Comparison of ENCODE assay signal across 10 cellular contexts in genomic region chr18:58542426-58543159, GRCh38.
DNase-seq lines count a peak whose midpoint lies in the region; ATAC-seq and TF ChIP-seq lines count a peak whose summit lies in the region.
"Had no signal": no experiment of that assay in that cellular context is flagged by ENCODE, and none has a peak within 500 bp of the region (broad histone marks: within the 10 kb centered on the region; RNA-seq: fewer than 3 reads in every experiment).

No MANE protein-coding gene starts in this region.

- peaks cover 26 to 77% of the 10 kb centered on the region in 2 experiments for H3K4me1 ChIP-seq in HCT116 (ENCODE audit: control insufficient read depth in 1 of 2, insufficient read depth in 2 of 2, low read length in 2 of 2)

- TF ChIP-seq POLR2A in GM18505 (IDR thresholded peaks at IDR 0.05; ENCODE audit: borderline replicate concordance, extremely low read depth, insufficient read depth, insufficient read length): peak; percentile 18
- no peak for TF ChIP-seq POLR2A in HCT116 (IDR thresholded peaks at IDR 0.05; ENCODE audit: borderline replicate concordance, extremely low read depth, insufficient read depth, insufficient read length)

- TF ChIP-seq CTCF in HCT116 (IDR thresholded peaks at IDR 0.05 in 2 of 3, conservative IDR thresholded peaks at IDR 0.05 in 1 of 3; ENCODE audit: borderline replicate concordance in 1 of 3, insufficient read depth in 1 of 3, low read depth in 2 of 3, low read length in 2 of 3) (no peak), GM20000 (IDR thresholded peaks at IDR 0.05; ENCODE audit: extremely low read depth, missing control alignments) (no peak)

- peaks cover 38% of the 10 kb centered on the region for H3K4me1 Mint-ChIP-seq in memory B cell

- H3K9ac ChIP-seq in HCT116 (ENCODE audit: low read length): peak overlapping the region; percentile 41

- no peaks in the 10 kb centered on the region for H3K36me3 ChIP-seq in HCT116 (ENCODE audit: control insufficient read depth in 1 of 2, insufficient read depth in 2 of 2, low read length in 2 of 2)

- RAD21 ChIA-PET in HCT116 (lab: Charles Lee; ENCODE audit: low non-redundant PET in 1 of 2, low total read pairs in 2 of 2, uncharacterized antibody in 2 of 2, unreplicated experiment in 2 of 2): no interaction called here

- no peak overlapping the region for H3K4me3 ChIP-seq in HCT116 (replicated peaks in 1 of 2; ENCODE audit: low read depth in 1 of 2, low read length in 2 of 2)

- H3K27ac Mint-ChIP-seq in memory B cell: peak overlapping the region; percentile 33

- POLR2A ChIA-PET in HCT116 (lab: Charles Lee): no interaction called here

- no peaks in the 10 kb centered on the region for H3K79me2 ChIP-seq in HCT116 (ENCODE audit: insufficient read depth, low read length)

- no peak for TF ChIP-seq RAD21 in HCT116 (IDR thresholded peaks at IDR 0.05; ENCODE audit: low read depth)

- intact Hi-C loops in HCT116 (cut with micrococcal nuclease): no loop called here

- peak overlapping the region; percentile 63; the same call in 1 of the 2 replicates for H3K27ac ChIP-seq in HCT116 (ENCODE audit: low read depth, low read length)

- H3K27me3 Mint-ChIP-seq in memory B cell: no peaks in the 10 kb centered on the region

- peak overlapping the region; percentile 73 for H3K4me2 ChIP-seq in HCT116 (ENCODE audit: low read length)

- H3K9me3 Mint-ChIP-seq in memory B cell: no peaks in the 10 kb centered on the region

- no peak overlapping the region for H3K4me3 Mint-ChIP-seq in memory B cell

- H2AFZ ChIP-seq in HCT116 (ENCODE audit: low read depth, low read length, poor library complexity, severe bottlenecking): no peak overlapping the region

- no peaks in the 10 kb centered on the region for H4K20me1 ChIP-seq in HCT116 (ENCODE audit: insufficient read depth)

- no peaks in the 10 kb centered on the region for H3K27me3 ChIP-seq in HCT116 (ENCODE audit: insufficient read depth, low read length)

- no peaks in the 10 kb centered on the region for H3K36me3 Mint-ChIP-seq in memory B cell

- CTCF ChIA-PET in HCT116 (lab: Charles Lee): interaction anchor here (1.1 to 1.5 kb wide), 2 partner anchors 13 to 221 kb away, joined by 6 to 13 read pairs; no protein-coding TSS in a partner anchor

- H3K9me2 ChIP-seq in HCT116 (ENCODE audit: insufficient read depth): no peaks in the 10 kb centered on the region

- BruUV-seq in HCT116 (replicated peaks; lab: Mats Ljungman, UMichigan): no TSS peak

- DNase-seq in HCT116 (ENCODE audit: low read depth, low spot score) (no peak), memory B cell (ENCODE audit: low spot score in 2 of 2) (no peak), HuH-7.5 (ENCODE audit: low spot score) (no peak), cortex of kidney (lab: John Stamatoyannopoulos, UW) (no peak), GM20000 (ENCODE audit: low spot score) (no peak), nucleus accumbens (lab: John Stamatoyannopoulos, UW) (no peak)
- DNase-seq: activated gamma-delta T cell, posterior cingulate gyrus had no signal

- H3K9me3 ChIP-seq in HCT116 (ENCODE audit: control insufficient read depth in 1 of 2, insufficient read depth in 1 of 2, low read depth in 1 of 2, low read length in 2 of 2): no peaks in the 10 kb centered on the region

- ATAC-seq in GM18505 (IDR thresholded peaks at IDR 0.05; ENCODE audit: unreplicated experiment): peak; percentile 1
- ATAC-seq in HCT116: no peak
- 0 out of 3 replicates have a peak, but pooled peaks have one; percentile 5 for ATAC-seq in SK-N-SH treated with all-trans-retinoic acid at 6 μM for 48 hours
- peak; percentile 41 for ATAC-seq in memory B cell (ENCODE audit: low read depth)

TF ChIP-seq in HCT116, 20 proteins besides CTCF, POLR2A, EP300 and RAD21:
- TF ChIP-seq SIN3A (IDR thresholded peaks at IDR 0.05; ENCODE audit: low read depth) (no peak), ATF3 (IDR thresholded peaks at IDR 0.05) (no peak), YY1 (IDR thresholded peaks at IDR 0.05; ENCODE audit: extremely low read depth, insufficient replicate concordance, low read depth, low read length) (no peak), TCF7L2 (IDR thresholded peaks at IDR 0.05; ENCODE audit: borderline replicate concordance, extremely low read depth, insufficient read depth, insufficient read length) (no peak), ZFX (IDR thresholded peaks at IDR 0.05) (no peak), EGR1 (IDR thresholded peaks at IDR 0.05; ENCODE audit: low read depth) (no peak), CBX3 (IDR thresholded peaks at IDR 0.05; ENCODE audit: low read depth) (no peak)

TF ChIP-seq in SK-N-SH treated with all-trans-retinoic acid at 6 μM for 48 hours, 23 proteins besides CTCF, POLR2A, EP300 and RAD21:
- TF ChIP-seq POU6F1 (CRISPR knock-in tag; IDR thresholded peaks at IDR 0.05; ENCODE audit: borderline replicate concordance, low read depth): no peak
- TF ChIP-seq PATZ1 (CRISPR knock-in tag; IDR thresholded peaks at IDR 0.05; ENCODE audit: borderline replicate concordance): no peak
- no peak for TF ChIP-seq BACH2 (CRISPR knock-in tag; IDR thresholded peaks at IDR 0.05; ENCODE audit: borderline replicate concordance)
- no peak for TF ChIP-seq CREB5 (CRISPR knock-in tag; IDR thresholded peaks at IDR 0.05; ENCODE audit: low read depth)
- TF ChIP-seq RARB (CRISPR knock-in tag; IDR thresholded peaks at IDR 0.05): no peak
- no peak for TF ChIP-seq OSR1 (CRISPR knock-in tag; IDR thresholded peaks at IDR 0.05)
- TF ChIP-seq ZFP30 (CRISPR knock-in tag; IDR thresholded peaks at IDR 0.05): no peak
- TF ChIP-seq GLIS3 (CRISPR knock-in tag; IDR thresholded peaks at IDR 0.05): no peak
- no peak for TF ChIP-seq CSDC2 (CRISPR knock-in tag; IDR thresholded peaks at IDR 0.05)
- no peak for TF ChIP-seq ZNF70 (CRISPR knock-in tag; IDR thresholded peaks at IDR 0.05)
- no peak for TF ChIP-seq ARNTL (CRISPR knock-in tag; IDR thresholded peaks at IDR 0.05; ENCODE audit: borderline replicate concordance, low read depth)
- no peak for TF ChIP-seq PPARA (CRISPR knock-in tag; IDR thresholded peaks at IDR 0.05; ENCODE audit: borderline replicate concordance)
- TF ChIP-seq ZNF565 (CRISPR knock-in tag; conservative IDR thresholded peaks at IDR 0.05; ENCODE audit: low read depth): no peak
- TF ChIP-seq ZFP3 (CRISPR knock-in tag; IDR thresholded peaks at IDR 0.05): no peak
